Comparison of ENCODE assay signal across 1 cellular context in the genomic region with DNA sequence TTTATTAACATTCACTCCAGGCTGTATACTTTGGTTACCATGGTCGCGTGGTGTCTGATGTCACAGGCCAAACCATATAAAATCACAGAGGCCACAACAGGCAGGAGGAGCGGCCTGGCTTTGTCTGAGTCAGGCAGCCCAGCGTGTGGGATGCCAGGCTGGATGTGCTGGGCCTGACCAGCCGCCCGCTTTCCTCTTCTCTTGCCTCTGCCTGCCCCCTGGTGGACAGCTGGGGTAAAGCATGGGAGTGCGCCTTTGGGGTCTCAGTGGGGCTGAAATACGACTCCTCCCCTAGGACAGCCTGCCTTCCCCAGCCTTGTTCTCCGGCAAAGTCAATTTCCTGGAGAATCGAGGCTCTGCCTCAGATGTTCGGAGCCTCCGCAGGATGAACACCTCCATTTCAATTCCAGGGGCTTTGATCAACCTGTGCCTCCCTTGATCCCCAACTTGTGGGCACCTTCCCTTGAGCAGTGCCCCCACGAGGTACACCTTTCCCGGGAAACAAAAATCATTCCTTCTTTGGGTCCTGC.
TF ChIP-seq lines count a peak whose summit lies in the region.

No MANE protein-coding gene starts in this region.

TF ChIP-seq in HepG2, 621 proteins besides CTCF, POLR2A, EP300 and RAD21 (continued from another document and continues in another):
- TF ChIP-seq ZNF276 (CRISPR knock-in tag; IDR thresholded peaks at IDR 0.05; ENCODE audit: low read depth) (0 out of 2 replicates have a peak, but pooled peaks have one; percentile 61), ZNF510 (CRISPR knock-in tag; IDR thresholded peaks at IDR 0.05; ENCODE audit: low read depth) (no peak), ZMYM2 (CRISPR knock-in tag; IDR thresholded peaks at IDR 0.05) (no peak), SAFB2 (CRISPR knock-in tag; IDR thresholded peaks at IDR 0.05; ENCODE audit: borderline replicate concordance, low read depth) (no peak), RFX5 (IDR thresholded peaks at IDR 0.05; ENCODE audit: low read depth, low read length) (peak; percentile 44; the same call in 1 of the 2 replicates), MED1 (CRISPR knock-in tag; IDR thresholded peaks at IDR 0.05) (0 out of 2 replicates have a peak, but pooled peaks have one; percentile 15), ZNF234 (CRISPR knock-in tag; conservative IDR thresholded peaks at IDR 0.05) (no peak), FOSL2 (CRISPR knock-in tag; IDR thresholded peaks at IDR 0.05) (peak; percentile 63; the same call in 1 of the 2 replicates), ZBTB37 (CRISPR knock-in tag; IDR thresholded peaks at IDR 0.05) (no peak), BHLHE40 (IDR thresholded peaks at IDR 0.05; ENCODE audit: low read length) (no peak), ZNF850 (CRISPR knock-in tag; conservative IDR thresholded peaks at IDR 0.05) (no peak), POGZ (CRISPR knock-in tag; IDR thresholded peaks at IDR 0.05) (no peak), ZNF12 (CRISPR knock-in tag; IDR thresholded peaks at IDR 0.05) (peak; percentile 41; the same call in 1 of the 2 replicates), HOXA3 (CRISPR knock-in tag; IDR thresholded peaks at IDR 0.05) (0 out of 2 replicates have a peak, but pooled peaks have one; percentile 36), JDP2 (CRISPR knock-in tag; IDR thresholded peaks at IDR 0.05; ENCODE audit: borderline replicate concordance) (no peak), PHF8 (CRISPR knock-in tag; IDR thresholded peaks at IDR 0.05) (no peak), SYNCRIP (IDR thresholded peaks at IDR 0.05; ENCODE audit: insufficient read depth, low read depth, low read length) (no peak), CENPX (CRISPR knock-in tag; IDR thresholded peaks at IDR 0.05) (no peak), ZNF430 (CRISPR knock-in tag; IDR thresholded peaks at IDR 0.05) (no peak), ARID5B (CRISPR knock-in tag; IDR thresholded peaks at IDR 0.05) (peak; percentile 60), ZNF792 (CRISPR knock-in tag; IDR thresholded peaks at IDR 0.05) (peak; percentile 51; the same call in 1 of the 2 replicates), DPF2 (CRISPR knock-in tag; IDR thresholded peaks at IDR 0.05; ENCODE audit: borderline replicate concordance, low read depth) (no peak), KDM5A (IDR thresholded peaks at IDR 0.05; ENCODE audit: borderline replicate concordance, low read length) (no peak), HOXD1 (CRISPR knock-in tag; IDR thresholded peaks at IDR 0.05) (no peak), KDM1A (CRISPR knock-in tag; IDR thresholded peaks at IDR 0.05) (no peak), TSC22D2 (CRISPR knock-in tag; IDR thresholded peaks at IDR 0.05; ENCODE audit: borderline replicate concordance) (peak; percentile 39; the same call in 1 of the 2 replicates)
- TF ChIP-seq, protein P1, sequence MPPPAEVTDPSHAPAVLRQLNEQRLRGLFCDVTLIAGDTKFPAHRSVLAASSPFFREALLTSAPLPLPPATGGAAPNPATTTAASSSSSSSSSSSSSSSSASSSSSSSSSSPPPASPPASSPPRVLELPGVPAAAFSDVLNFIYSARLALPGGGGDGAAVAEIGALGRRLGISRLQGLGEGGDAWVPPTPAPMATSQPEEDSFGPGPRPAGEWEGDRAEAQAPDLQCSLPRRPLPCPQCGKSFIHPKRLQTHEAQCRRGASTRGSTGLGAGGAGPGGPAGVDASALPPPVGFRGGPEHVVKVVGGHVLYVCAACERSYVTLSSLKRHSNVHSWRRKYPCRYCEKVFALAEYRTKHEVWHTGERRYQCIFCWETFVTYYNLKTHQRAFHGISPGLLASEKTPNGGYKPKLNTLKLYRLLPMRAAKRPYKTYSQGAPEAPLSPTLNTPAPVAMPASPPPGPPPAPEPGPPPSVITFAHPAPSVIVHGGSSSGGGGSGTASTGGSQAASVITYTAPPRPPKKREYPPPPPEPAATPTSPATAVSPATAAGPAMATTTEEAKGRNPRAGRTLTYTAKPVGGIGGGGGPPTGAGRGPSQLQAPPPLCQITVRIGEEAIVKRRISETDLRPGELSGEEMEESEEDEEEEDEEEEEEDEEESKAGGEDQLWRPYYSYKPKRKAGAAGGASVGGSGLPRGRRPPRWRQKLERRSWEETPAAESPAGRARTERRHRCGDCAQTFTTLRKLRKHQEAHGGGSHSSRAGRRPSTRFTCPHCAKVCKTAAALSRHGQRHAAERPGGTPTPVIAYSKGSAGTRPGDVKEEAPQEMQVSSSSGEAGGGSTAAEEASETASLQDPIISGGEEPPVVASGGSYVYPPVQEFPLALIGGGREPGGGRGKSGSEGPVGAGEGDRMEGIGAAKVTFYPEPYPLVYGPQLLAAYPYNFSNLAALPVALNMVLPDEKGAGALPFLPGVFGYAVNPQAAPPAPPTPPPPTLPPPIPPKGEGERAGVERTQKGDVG (CRISPR knock-in tag; IDR thresholded peaks at IDR 0.05; ENCODE audit: borderline replicate concordance) = peak; percentile 36; the same call in 1 of the 2 replicates
- TF ChIP-seq, protein P2, sequence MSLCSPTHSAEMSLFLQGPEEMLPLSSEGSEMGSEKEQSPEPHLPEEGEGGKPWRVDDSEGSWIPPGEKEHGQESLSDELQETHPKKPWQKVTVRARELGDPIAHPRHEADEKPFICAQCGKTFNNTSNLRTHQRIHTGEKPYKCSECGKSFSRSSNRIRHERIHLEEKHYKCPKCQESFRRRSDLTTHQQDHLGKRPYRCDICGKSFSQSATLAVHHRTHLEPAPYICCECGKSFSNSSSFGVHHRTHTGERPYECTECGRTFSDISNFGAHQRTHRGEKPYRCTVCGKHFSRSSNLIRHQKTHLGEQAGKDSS (CRISPR knock-in tag; IDR thresholded peaks at IDR 0.05; ENCODE audit: borderline replicate concordance, low read depth) = peak; percentile 47; the same call in 1 of the 2 replicates
- TF ChIP-seq, protein P3, sequence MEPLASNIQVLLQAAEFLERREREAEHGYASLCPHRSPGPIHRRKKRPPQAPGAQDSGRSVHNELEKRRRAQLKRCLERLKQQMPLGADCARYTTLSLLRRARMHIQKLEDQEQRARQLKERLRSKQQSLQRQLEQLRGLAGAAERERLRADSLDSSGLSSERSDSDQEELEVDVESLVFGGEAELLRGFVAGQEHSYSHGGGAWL (CRISPR knock-in tag; IDR thresholded peaks at IDR 0.05) = 0 out of 2 replicates have a peak, but pooled peaks have one; percentile 55
- TF ChIP-seq, protein P4, sequence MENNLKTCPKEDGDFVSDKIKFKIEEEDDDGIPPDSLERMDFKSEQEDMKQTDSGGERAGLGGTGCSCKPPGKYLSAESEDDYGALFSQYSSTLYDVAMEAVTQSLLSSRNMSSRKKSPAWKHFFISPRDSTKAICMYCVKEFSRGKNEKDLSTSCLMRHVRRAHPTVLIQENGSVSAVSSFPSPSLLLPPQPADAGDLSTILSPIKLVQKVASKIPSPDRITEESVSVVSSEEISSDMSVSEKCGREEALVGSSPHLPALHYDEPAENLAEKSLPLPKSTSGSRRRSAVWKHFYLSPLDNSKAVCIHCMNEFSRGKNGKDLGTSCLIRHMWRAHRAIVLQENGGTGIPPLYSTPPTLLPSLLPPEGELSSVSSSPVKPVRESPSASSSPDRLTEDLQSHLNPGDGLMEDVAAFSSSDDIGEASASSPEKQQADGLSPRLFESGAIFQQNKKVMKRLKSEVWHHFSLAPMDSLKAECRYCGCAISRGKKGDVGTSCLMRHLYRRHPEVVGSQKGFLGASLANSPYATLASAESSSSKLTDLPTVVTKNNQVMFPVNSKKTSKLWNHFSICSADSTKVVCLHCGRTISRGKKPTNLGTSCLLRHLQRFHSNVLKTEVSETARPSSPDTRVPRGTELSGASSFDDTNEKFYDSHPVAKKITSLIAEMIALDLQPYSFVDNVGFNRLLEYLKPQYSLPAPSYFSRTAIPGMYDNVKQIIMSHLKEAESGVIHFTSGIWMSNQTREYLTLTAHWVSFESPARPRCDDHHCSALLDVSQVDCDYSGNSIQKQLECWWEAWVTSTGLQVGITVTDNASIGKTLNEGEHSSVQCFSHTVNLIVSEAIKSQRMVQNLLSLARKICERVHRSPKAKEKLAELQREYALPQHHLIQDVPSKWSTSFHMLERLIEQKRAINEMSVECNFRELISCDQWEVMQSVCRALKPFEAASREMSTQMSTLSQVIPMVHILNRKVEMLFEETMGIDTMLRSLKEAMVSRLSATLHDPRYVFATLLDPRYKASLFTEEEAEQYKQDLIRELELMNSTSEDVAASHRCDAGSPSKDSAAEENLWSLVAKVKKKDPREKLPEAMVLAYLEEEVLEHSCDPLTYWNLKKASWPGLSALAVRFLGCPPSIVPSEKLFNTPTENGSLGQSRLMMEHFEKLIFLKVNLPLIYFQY (CRISPR knock-in tag; IDR thresholded peaks at IDR 0.05; ENCODE audit: borderline replicate concordance) = peak; percentile 59; the same call in 1 of the 2 replicates
- TF ChIP-seq, protein P5, sequence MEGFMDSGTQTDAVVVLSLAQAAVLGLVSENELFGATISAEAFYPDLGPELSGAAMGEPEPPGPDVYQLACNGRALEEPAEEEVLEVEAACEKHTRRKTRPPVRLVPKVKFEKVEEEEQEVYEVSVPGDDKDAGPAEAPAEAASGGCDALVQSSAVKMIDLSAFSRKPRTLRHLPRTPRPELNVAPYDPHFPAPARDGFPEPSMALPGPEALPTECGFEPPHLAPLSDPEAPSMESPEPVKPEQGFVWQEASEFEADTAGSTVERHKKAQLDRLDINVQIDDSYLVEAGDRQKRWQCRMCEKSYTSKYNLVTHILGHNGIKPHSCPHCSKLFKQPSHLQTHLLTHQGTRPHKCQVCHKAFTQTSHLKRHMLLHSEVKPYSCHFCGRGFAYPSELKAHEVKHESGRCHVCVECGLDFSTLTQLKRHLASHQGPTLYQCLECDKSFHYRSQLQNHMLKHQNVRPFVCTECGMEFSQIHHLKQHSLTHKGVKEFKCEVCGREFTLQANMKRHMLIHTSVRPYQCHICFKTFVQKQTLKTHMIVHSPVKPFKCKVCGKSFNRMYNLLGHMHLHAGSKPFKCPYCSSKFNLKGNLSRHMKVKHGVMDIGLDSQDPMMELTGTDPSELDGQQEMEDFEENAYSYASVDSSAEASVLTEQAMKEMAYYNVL (CRISPR knock-in tag; IDR thresholded peaks at IDR 0.05; ENCODE audit: borderline replicate concordance) = peak; percentile 24; the same call in 1 of the 2 replicates
- TF ChIP-seq, protein P6, sequence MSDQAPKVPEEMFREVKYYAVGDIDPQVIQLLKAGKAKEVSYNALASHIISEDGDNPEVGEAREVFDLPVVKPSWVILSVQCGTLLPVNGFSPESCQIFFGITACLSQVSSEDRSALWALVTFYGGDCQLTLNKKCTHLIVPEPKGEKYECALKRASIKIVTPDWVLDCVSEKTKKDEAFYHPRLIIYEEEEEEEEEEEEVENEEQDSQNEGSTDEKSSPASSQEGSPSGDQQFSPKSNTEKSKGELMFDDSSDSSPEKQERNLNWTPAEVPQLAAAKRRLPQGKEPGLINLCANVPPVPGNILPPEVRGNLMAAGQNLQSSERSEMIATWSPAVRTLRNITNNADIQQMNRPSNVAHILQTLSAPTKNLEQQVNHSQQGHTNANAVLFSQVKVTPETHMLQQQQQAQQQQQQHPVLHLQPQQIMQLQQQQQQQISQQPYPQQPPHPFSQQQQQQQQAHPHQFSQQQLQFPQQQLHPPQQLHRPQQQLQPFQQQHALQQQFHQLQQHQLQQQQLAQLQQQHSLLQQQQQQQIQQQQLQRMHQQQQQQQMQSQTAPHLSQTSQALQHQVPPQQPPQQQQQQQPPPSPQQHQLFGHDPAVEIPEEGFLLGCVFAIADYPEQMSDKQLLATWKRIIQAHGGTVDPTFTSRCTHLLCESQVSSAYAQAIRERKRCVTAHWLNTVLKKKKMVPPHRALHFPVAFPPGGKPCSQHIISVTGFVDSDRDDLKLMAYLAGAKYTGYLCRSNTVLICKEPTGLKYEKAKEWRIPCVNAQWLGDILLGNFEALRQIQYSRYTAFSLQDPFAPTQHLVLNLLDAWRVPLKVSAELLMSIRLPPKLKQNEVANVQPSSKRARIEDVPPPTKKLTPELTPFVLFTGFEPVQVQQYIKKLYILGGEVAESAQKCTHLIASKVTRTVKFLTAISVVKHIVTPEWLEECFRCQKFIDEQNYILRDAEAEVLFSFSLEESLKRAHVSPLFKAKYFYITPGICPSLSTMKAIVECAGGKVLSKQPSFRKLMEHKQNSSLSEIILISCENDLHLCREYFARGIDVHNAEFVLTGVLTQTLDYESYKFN (CRISPR knock-in tag; conservative IDR thresholded peaks at IDR 0.05) = 0 out of 2 replicates have a peak, but pooled peaks have one; percentile 29
